In genomic region chr4:71538528-71538927, GRCh38 we compare ENCODE assay signal across 19 cellular contexts.
DNase-seq lines count a peak whose midpoint lies in the region; ATAC-seq and TF ChIP-seq lines count a peak whose summit lies in the region.
"Had no signal": no experiment of that assay in that cellular context is flagged by ENCODE, and none has a peak within 500 bp of the region (broad histone marks: within the 10 kb centered on the region; RNA-seq: fewer than 3 reads in every experiment).

No MANE protein-coding gene starts in this region.

- no peaks in the 10 kb centered on the region for H3K36me3 Mint-ChIP-seq in nephron progenitor cell (ENCODE audit: low read depth)
- H3K36me3 Mint-ChIP-seq: CD8-positive, alpha-beta T cell; IgD-negative memory B cell had no signal

- peaks cover 12% of the 10 kb centered on the region for H3K4me1 Mint-ChIP-seq in nephron progenitor cell

- H3K4me3 ChIP-seq in KMS-11 (IDR thresholded peaks at IDR 0.05; ENCODE audit: insufficient read depth, low read depth, low read length): no peak overlapping the region
- H3K4me3 ChIP-seq: BLaER1 treated with 17β-estradiol and CSF1 and Interleukin-3, amounts not matched to agents 10 nM and 100 nM had no signal

- peak overlapping the region; percentile 33; the same call in 1 of the 2 replicates for H3K4me2 ChIP-seq in KMS-11
- H3K4me2 ChIP-seq: BLaER1 treated with 17β-estradiol and CSF1 and Interleukin-3, amounts not matched to agents 10 nM and 100 nM had no signal

- no peak overlapping the region for H3K27ac Mint-ChIP-seq in nephron progenitor cell
- H3K27ac Mint-ChIP-seq: B cell; CD8-positive, alpha-beta T cell; H9 had no signal

- H3K36me3 ChIP-seq in KMS-11 (ENCODE audit: insufficient read depth): no peaks in the 10 kb centered on the region
- H3K36me3 ChIP-seq: BLaER1 treated with 17β-estradiol and CSF1 and Interleukin-3, amounts not matched to agents 10 nM and 100 nM had no signal

- peaks cover 17% of the 10 kb centered on the region for H3K4me1 ChIP-seq in KMS-11 (ENCODE audit: low read depth, poor library complexity, severe bottlenecking)

- no peaks in the 10 kb centered on the region for H4K20me1 ChIP-seq in KMS-11 (ENCODE audit: insufficient read depth)
- H4K20me1 ChIP-seq: BLaER1 treated with 17β-estradiol and CSF1 and Interleukin-3, amounts not matched to agents 10 nM and 100 nM had no signal

- ATAC-seq in GM18873 (IDR thresholded peaks at IDR 0.05; ENCODE audit: low FRiP score, unreplicated experiment): no peak
- ATAC-seq: CD8-positive, alpha-beta T cell; HepG2 had no signal

- H3K9me3 Mint-ChIP-seq in nephron progenitor cell: no peaks in the 10 kb centered on the region
- H3K9me3 Mint-ChIP-seq: CD8-positive, alpha-beta T cell; H9 had no signal

- no peak overlapping the region for H2AFZ ChIP-seq in KMS-11 (ENCODE audit: low read depth)

- H3K27me3 ChIP-seq in KMS-11 (ENCODE audit: insufficient read depth, low read depth): no peaks in the 10 kb centered on the region
- H3K27me3 ChIP-seq: BLaER1 treated with 17β-estradiol and CSF1 and Interleukin-3, amounts not matched to agents 10 nM and 100 nM had no signal

- TF ChIP-seq CTCF in KMS-11 (conservative IDR thresholded peaks at IDR 0.05; ENCODE audit: low read depth, low read length) (no peak), nephron progenitor cell (IDR thresholded peaks at IDR 0.05) (no peak)

- no peak overlapping the region for H3K9ac ChIP-seq in KMS-11
- H3K9ac ChIP-seq: BLaER1 treated with 17β-estradiol and CSF1 and Interleukin-3, amounts not matched to agents 10 nM and 100 nM had no signal

- H3K4me3 Mint-ChIP-seq in nephron progenitor cell: no peak overlapping the region
- H3K4me3 Mint-ChIP-seq: B cell; CD8-positive, alpha-beta T cell; H9; IgD-negative memory B cell had no signal

- peak; percentile 16 for DNase-seq in Ammon's horn (ENCODE audit: low spot score)
- DNase-seq in cerebellum (ENCODE audit: low spot score): peak; percentile 69
- peak; percentile 3 for DNase-seq in nephron progenitor cell
- DNase-seq in HPDE6-E6E7 (ENCODE audit: extremely low spot score): no peak
- DNase-seq in activated CD4-positive, alpha-beta T cell treated with anti-CD3 and anti-CD28 coated beads for 1 hour: no peak
- DNase-seq: 8988T; CD8-positive, alpha-beta T cell; COR-L47; DMS 273 treated with DMSO at 0.1 percent for 48 hours; DMS53; DND-41; GDM1; H9 had no signal

- H3K27ac ChIP-seq in KMS-11: no peak overlapping the region
- H3K27ac ChIP-seq: BLaER1 treated with 17β-estradiol and CSF1 and Interleukin-3, amounts not matched to agents 10 nM and 100 nM had no signal

- no peaks in the 10 kb centered on the region for H3K79me2 ChIP-seq in KMS-11 (ENCODE audit: insufficient read depth, low read depth)

- H3K27me3 Mint-ChIP-seq in nephron progenitor cell (ENCODE audit: low read depth, poor library complexity): no peaks in the 10 kb centered on the region
- H3K27me3 Mint-ChIP-seq: B cell, IgD-negative memory B cell had no signal

Comparison
In these comparisons a context has a peak if more than half of its experiments do, and no peak if none do; other contexts are left out.
1. DNase-seq: peak in Ammon's horn (single experiment), cerebellum (single experiment) and nephron progenitor cell (single experiment); none in HPDE6-E6E7 (single experiment) and activated CD4-positive, alpha-beta T cell treated with anti-CD3 and anti-CD28 coated beads for 1 hour (single experiment).